ENCODE assay signal across 7 cellular contexts in genomic region chr17:4144411-4144747, GRCh38. TPM values are rescaled to one million over a fixed set of nuclear protein-coding genes. Genes with fewer than 3 reads are reported as not detected.
DNase-seq lines count a peak whose midpoint lies in the region; ATAC-seq and TF ChIP-seq lines count a peak whose summit lies in the region.

No MANE protein-coding gene starts in this region.

- intact Hi-C loops in activated T-helper 1 cell treated with anti-CD3 and anti-CD28 coated beads, Interleukin-12 subunit alpha, Interleukin-12 subunit beta, Interleukin-2, Interleukin-4 antibody, amounts not matched to agents 30 ng/mL and 10 ng/mL and 1 ng/mL, durations not matched to agents 14 hours and 24 hours and 36 hours (cut with micrococcal nuclease) = loop anchor here (5.0 kb wide), 2 partner anchors 232 to 588 kb away; partner anchors contain the start of gene MED11

- H3K27ac ChIP-seq in HL-60 (replicated peaks) (peak overlapping the region; percentile 94), iPS-18a (ENCODE audit: low read length) (no peak overlapping the region)

- H3K9me3 Mint-ChIP-seq in activated T-helper 1 cell treated with anti-CD3 and anti-CD28 coated beads, Interleukin-12 subunit alpha, Interleukin-12 subunit beta, Interleukin-2, Interleukin-4 antibody, amounts not matched to agents 30 ng/mL and 10 ng/mL and 1 ng/mL, durations not matched to agents 14 hours and 24 hours and 36 hours = no peaks in the 10 kb centered on the region
- no peaks in the 10 kb centered on the region for H3K9me3 Mint-ChIP-seq in stimulated activated naive CD8-positive, alpha-beta T cell treated with anti-CD3 and anti-CD28 coated beads, Interleukin-15, amount 100 ng/mL, for 72 hours

- peak overlapping the region; percentile 98 for H3K4me3 Mint-ChIP-seq in activated T-helper 1 cell treated with anti-CD3 and anti-CD28 coated beads, Interleukin-12 subunit alpha, Interleukin-12 subunit beta, Interleukin-2, Interleukin-4 antibody, amounts not matched to agents 30 ng/mL and 10 ng/mL and 1 ng/mL, durations not matched to agents 14 hours and 24 hours and 36 hours
- peak overlapping the region; percentile 95 to 97 for H3K4me3 Mint-ChIP-seq in stimulated activated naive CD8-positive, alpha-beta T cell treated with anti-CD3 and anti-CD28 coated beads, Interleukin-15, amount 100 ng/mL, for 72 hours

- H3K4me1 ChIP-seq in iPS-18a (ENCODE audit: control insufficient read depth, low read depth, low read length) = peaks cover 4% of the 10 kb centered on the region

- no peak for ATAC-seq in stimulated activated naive CD8-positive, alpha-beta T cell treated with anti-CD3 and anti-CD28 coated beads, Interleukin-15, amount 100 ng/mL, for 72 hours
- ATAC-seq in GM21786 (IDR thresholded peaks at IDR 0.05; ENCODE audit: unreplicated experiment) (no peak), GM21723 (IDR thresholded peaks at IDR 0.05; ENCODE audit: unreplicated experiment) (no peak)

- H3K9me3 ChIP-seq in iPS-18a (ENCODE audit: control insufficient read depth, low read depth, low read length) = no peaks in the 10 kb centered on the region

- H3K27me3 Mint-ChIP-seq in activated T-helper 1 cell treated with anti-CD3 and anti-CD28 coated beads, Interleukin-12 subunit alpha, Interleukin-12 subunit beta, Interleukin-2, Interleukin-4 antibody, amounts not matched to agents 30 ng/mL and 10 ng/mL and 1 ng/mL, durations not matched to agents 14 hours and 24 hours and 36 hours (ENCODE audit: insufficient read depth) = no peaks in the 10 kb centered on the region
- no peaks in the 10 kb centered on the region for H3K27me3 Mint-ChIP-seq in stimulated activated naive CD8-positive, alpha-beta T cell treated with anti-CD3 and anti-CD28 coated beads, Interleukin-15, amount 100 ng/mL, for 72 hours

- no peaks in the 10 kb centered on the region for H3K36me3 ChIP-seq in iPS-18a (ENCODE audit: control insufficient read depth, low read depth, low read length)

- H3K36me3 Mint-ChIP-seq in activated T-helper 1 cell treated with anti-CD3 and anti-CD28 coated beads, Interleukin-12 subunit alpha, Interleukin-12 subunit beta, Interleukin-2, Interleukin-4 antibody, amounts not matched to agents 30 ng/mL and 10 ng/mL and 1 ng/mL, durations not matched to agents 14 hours and 24 hours and 36 hours (ENCODE audit: low read depth) = peaks cover 10% of the 10 kb centered on the region

- peak overlapping the region; percentile 99 for H3K27ac Mint-ChIP-seq in activated T-helper 1 cell treated with anti-CD3 and anti-CD28 coated beads, Interleukin-12 subunit alpha, Interleukin-12 subunit beta, Interleukin-2, Interleukin-4 antibody, amounts not matched to agents 30 ng/mL and 10 ng/mL and 1 ng/mL, durations not matched to agents 14 hours and 24 hours and 36 hours
- H3K27ac Mint-ChIP-seq in stimulated activated naive CD8-positive, alpha-beta T cell treated with anti-CD3 and anti-CD28 coated beads, Interleukin-15, amount 100 ng/mL, for 72 hours = peak overlapping the region; percentile 100

- H3K4me3 ChIP-seq in HL-60 (replicated peaks; ENCODE audit: insufficient read depth, low read length) (peak overlapping the region; percentile 68), iPS-18a (ENCODE audit: low read length) (peak overlapping the region; percentile 80)

- peak overlapping the region; percentile 95 for H3K9ac ChIP-seq in iPS-18a (ENCODE audit: low read length)

- H3K27me3 ChIP-seq in HL-60 (ENCODE audit: insufficient read depth, poor library complexity, severe bottlenecking) (no peaks in the 10 kb centered on the region), iPS-18a (ENCODE audit: control insufficient read depth, insufficient read depth, low read length) (no peaks in the 10 kb centered on the region)

- peaks cover 36% of the 10 kb centered on the region for H3K4me1 Mint-ChIP-seq in activated T-helper 1 cell treated with anti-CD3 and anti-CD28 coated beads, Interleukin-12 subunit alpha, Interleukin-12 subunit beta, Interleukin-2, Interleukin-4 antibody, amounts not matched to agents 30 ng/mL and 10 ng/mL and 1 ng/mL, durations not matched to agents 14 hours and 24 hours and 36 hours (ENCODE audit: low read depth)
- peaks cover 39% of the 10 kb centered on the region for H3K4me1 Mint-ChIP-seq in stimulated activated naive CD8-positive, alpha-beta T cell treated with anti-CD3 and anti-CD28 coated beads, Interleukin-15, amount 100 ng/mL, for 72 hours

- no peak for DNase-seq in HL-60 (ENCODE audit: low read depth in 1 of 2, low spot score in 1 of 2)
- DNase-seq in activated T-helper 1 cell treated with anti-CD3 and anti-CD28 coated beads, Interleukin-12 subunit alpha, Interleukin-12 subunit beta, Interleukin-2, Interleukin-4 antibody, amounts not matched to agents 30 ng/mL and 10 ng/mL and 1 ng/mL, durations not matched to agents 14 hours and 24 hours and 36 hours (ENCODE audit: low spot score) = no peak
- DNase-seq in stimulated activated naive CD8-positive, alpha-beta T cell treated with anti-CD3 and anti-CD28 coated beads, Interleukin-15, amount 100 ng/mL, for 72 hours = no peak
- no peak for DNase-seq in SHP77 treated with DMSO at 0.1 percent for 48 hours (lab: John Stamatoyannopoulos, UW)

- TF ChIP-seq CTCF in HL-60 (IDR thresholded peaks at IDR 0.05; ENCODE audit: insufficient read depth, low read length) = no peak

RNA-seq across cellular contexts. Expression of gene CYB5D2, which starts 1.4 kb away (rescaled TPM):
- total RNA-seq in activated T-helper 1 cell treated with anti-CD3 and anti-CD28 coated beads, Interleukin-12 subunit alpha, Interleukin-12 subunit beta, Interleukin-2, Interleukin-4 antibody, amounts not matched to agents 30 ng/mL and 10 ng/mL and 1 ng/mL, durations not matched to agents 14 hours and 24 hours and 36 hours = 6.9 and 9.4 TPM in 2 replicates

RNA-seq across cellular contexts. Expression of gene ZZEF1, which starts 1.5 kb away (rescaled TPM):
- total RNA-seq in activated T-helper 1 cell treated with anti-CD3 and anti-CD28 coated beads, Interleukin-12 subunit alpha, Interleukin-12 subunit beta, Interleukin-2, Interleukin-4 antibody, amounts not matched to agents 30 ng/mL and 10 ng/mL and 1 ng/mL, durations not matched to agents 14 hours and 24 hours and 36 hours = 43.8 and 45.2 TPM in 2 replicates
